22 cellular contexts compared by ENCODE assay signal in the genomic region with DNA sequence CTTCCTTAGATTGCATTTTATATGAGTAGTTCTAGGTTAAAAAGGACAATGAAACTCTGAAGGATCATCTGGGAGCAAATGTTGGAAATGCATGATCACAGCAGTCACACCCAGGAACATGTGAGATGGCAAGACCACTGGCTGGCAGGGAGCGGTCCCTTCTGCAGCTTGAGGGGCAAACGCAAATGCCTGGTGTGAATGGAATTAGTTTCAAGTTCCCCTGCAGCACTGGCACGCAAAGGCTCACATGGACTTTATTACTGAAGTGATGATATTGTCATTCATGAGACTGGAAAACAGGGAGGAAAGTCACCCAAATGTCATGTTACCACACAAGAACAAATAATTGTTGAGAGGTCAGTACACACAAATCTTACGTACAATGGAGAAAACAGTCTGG.
"Had no signal": no experiment of that assay in that cellular context is flagged by ENCODE, and none has a peak within 500 bp of the region (broad histone marks: within the 10 kb centered on the region; RNA-seq: fewer than 3 reads in every experiment).

No MANE protein-coding gene starts in this region.

- H3K36me3 ChIP-seq: colonic mucosa, gastrocnemius medialis, lower lobe of right lung, neutrophil, pancreas, right lobe of liver, transverse colon, upper lobe of right lung, uterus had no signal

- H3K9me3 ChIP-seq: colonic mucosa, gastrocnemius medialis, lower lobe of right lung, mucosa of descending colon, neutrophil, pancreas, right lobe of liver, transverse colon, upper lobe of right lung, uterus had no signal

- H3K27me3 ChIP-seq: colonic mucosa, gastrocnemius medialis, neutrophil, pancreas, right lobe of liver, transverse colon, upper lobe of right lung had no signal

- H3K4me3 ChIP-seq: colonic mucosa, gastrocnemius medialis, lower lobe of right lung, mucosa of descending colon, pancreas, right lobe of liver, transverse colon, upper lobe of right lung, uterus had no signal

- H3K4me1 ChIP-seq: colonic mucosa, gastrocnemius medialis, lower lobe of right lung, pancreas, right lobe of liver, transverse colon, upper lobe of right lung, uterus had no signal

- H3K27ac ChIP-seq: colonic mucosa, epithelial cell of prostate, gastrocnemius medialis, lower lobe of right lung, neutrophil, pancreas, right lobe of liver, transverse colon, upper lobe of right lung, uterus had no signal

- DNase-seq: colonic mucosa; effector CD8-positive, alpha-beta T cell; endodermal cell; gastrocnemius medialis; head of caudate nucleus; left ventricle myocardium superior; lower lobe of right lung; mucosa of descending colon; naive B cell; pancreas; right lobe of liver; small intestine; stimulated activated CD4-positive, alpha-beta T cell treated with anti-CD3 and anti-CD28 coated beads, Interleukin-15, amount 100 ng/mL, for 24 hours; stimulated activated CD4-positive, alpha-beta T cell treated with anti-CD3 and anti-CD28 coated beads, Interleukin-2, amount 100 ng/mL, for 48 hours; stimulated activated naive B cell treated with anti-CD40 and anti-IgM and Interleukin-4, amounts not matched to agents 10 μg/mL and 1 μg/mL and 100 μg/mL, for 72 hours; transverse colon; upper lobe of right lung; uterus had no signal

- ATAC-seq: esophagus mucosa; gastrocnemius medialis; left ventricle myocardium superior; lower lobe of right lung; mucosa of descending colon; natural killer cell treated with Interleukin-12 subunit alpha and Interleukin-12 subunit beta and Interleukin-15 and Interleukin-18, amount 100 ng/mL, for 72 hours; right lobe of liver; stimulated activated naive B cell treated with anti-CD40 and anti-IgM and Interleukin-4, amounts not matched to agents 10 μg/mL and 1 μg/mL and 100 μg/mL, for 72 hours; upper lobe of right lung had no signal
